1 cellular context compared by ENCODE assay signal in genomic region chr6:75275067-75275466, GRCh38.
TF ChIP-seq lines count a peak whose summit lies in the region.

No MANE protein-coding gene starts in this region.

TF ChIP-seq in HEK293, 187 proteins besides CTCF, POLR2A, EP300 and RAD21 (continued from another document):
- TF ChIP-seq REST (tag by site-specific recombination; IDR thresholded peaks at IDR 0.05) (no peak), ZBTB17 (tag by site-specific recombination; IDR thresholded peaks at IDR 0.05) (peak; percentile 44; the same call in 1 of the 2 replicates), ZNF398 (tag by site-specific recombination; IDR thresholded peaks at IDR 0.05) (peak; percentile 49; the same call in 1 of the 2 replicates), ZNF704 (tag by site-specific recombination; IDR thresholded peaks at IDR 0.05) (no peak), ZNF639 (tag by site-specific recombination; IDR thresholded peaks at IDR 0.05) (peak; percentile 63; the same call in 1 of the 2 replicates), ZSCAN5A (tag by site-specific recombination; IDR thresholded peaks at IDR 0.05) (no peak), GLI2 (tag by site-specific recombination; IDR thresholded peaks at IDR 0.05; ENCODE audit: borderline replicate concordance, low read depth) (no peak), GLIS2 (tag by site-specific recombination; IDR thresholded peaks at IDR 0.05) (no peak), PRDM1 (tag by site-specific recombination; IDR thresholded peaks at IDR 0.05) (no peak), BCL6B (tag by site-specific recombination; IDR thresholded peaks at IDR 0.05) (no peak), ZFHX2 (tag by site-specific recombination; conservative IDR thresholded peaks at IDR 0.05) (no peak), HIC1 (tag by site-specific recombination; IDR thresholded peaks at IDR 0.05) (peak; percentile 52; the same call in 1 of the 2 replicates)
